Comparison of ENCODE assay signal across 1 cellular context in genomic region chr17:7987112-7987893, GRCh38.
TF ChIP-seq lines count a peak whose summit lies in the region.

No MANE protein-coding gene starts in this region.

TF ChIP-seq in H1, 55 proteins besides CTCF, POLR2A, EP300 and RAD21:
- TF ChIP-seq SIN3A (conservative IDR thresholded peaks at IDR 0.05 in 1 of 2, IDR thresholded peaks at IDR 0.05 in 1 of 2; ENCODE audit: low read depth in 1 of 2, low read length in 2 of 2), result no peak
- no peak for TF ChIP-seq RFX5 (IDR thresholded peaks at IDR 0.05; ENCODE audit: borderline replicate concordance, low read depth, low read length)
- TF ChIP-seq CHD1 (IDR thresholded peaks at IDR 0.05; ENCODE audit: low read depth, low read length), result no peak
- no peak for TF ChIP-seq MAFK (IDR thresholded peaks at IDR 0.05; ENCODE audit: low read depth, low read length)
